Comparison of ENCODE assay signal across 17 cellular contexts in genomic region chr22:48389916-48390315, GRCh38.
DNase-seq lines count a peak whose midpoint lies in the region; ATAC-seq and TF ChIP-seq lines count a peak whose summit lies in the region.
"Had no signal": no experiment of that assay in that cellular context is flagged by ENCODE, and none has a peak within 500 bp of the region (broad histone marks: within the 10 kb centered on the region; RNA-seq: fewer than 3 reads in every experiment).

No MANE protein-coding gene starts in this region.

- no peaks in the 10 kb centered on the region for H3K79me2 ChIP-seq in hepatocyte

- H3K36me3 ChIP-seq in RWPE2 (ENCODE audit: low read depth), result no peaks in the 10 kb centered on the region
- H3K36me3 ChIP-seq in hepatocyte (replicated peaks; ENCODE audit: insufficient read depth, low read depth), result no peaks in the 10 kb centered on the region
- H3K36me3 ChIP-seq: BLaER1 treated with 17β-estradiol and CSF1 and Interleukin-3, amounts not matched to agents 10 nM and 100 nM; HAP-1 had no signal

- H3K27me3 Mint-ChIP-seq in osteocyte (ENCODE audit: unreplicated experiment), result peaks cover 8% of the 10 kb centered on the region
- H3K27me3 Mint-ChIP-seq: CD4-positive, CD25-positive, alpha-beta regulatory T cell had no signal

- no peak overlapping the region for H3K4me3 Mint-ChIP-seq in osteocyte (ENCODE audit: unreplicated experiment)
- H3K4me3 Mint-ChIP-seq: CD4-positive, CD25-positive, alpha-beta regulatory T cell had no signal

- H3K4me1 ChIP-seq in RWPE2 (ENCODE audit: insufficient read depth, poor library complexity, severe bottlenecking) (no peaks in the 10 kb centered on the region), hepatocyte (ENCODE audit: insufficient read depth) (no peaks in the 10 kb centered on the region)
- H3K4me1 ChIP-seq: HAP-1 had no signal

- ATAC-seq in RWPE2 (ENCODE audit: low read depth), result no peak
- no peak for ATAC-seq in HG02938 (IDR thresholded peaks at IDR 0.05; ENCODE audit: unreplicated experiment)
- ATAC-seq: K562 had no signal

- H3K36me3 Mint-ChIP-seq in osteocyte (ENCODE audit: unreplicated experiment), result no peaks in the 10 kb centered on the region
- H3K36me3 Mint-ChIP-seq: CD4-positive, CD25-positive, alpha-beta regulatory T cell had no signal

- H3K9me3 Mint-ChIP-seq in osteocyte (ENCODE audit: unreplicated experiment), result peaks cover 13% of the 10 kb centered on the region

- peaks cover 9% of the 10 kb centered on the region for H3K4me1 Mint-ChIP-seq in osteocyte (ENCODE audit: unreplicated experiment)
- H3K4me1 Mint-ChIP-seq: CD4-positive, CD25-positive, alpha-beta regulatory T cell had no signal

- H3K4me2 ChIP-seq in hepatocyte, result no peak overlapping the region
- H3K4me2 ChIP-seq: BLaER1 treated with 17β-estradiol and CSF1 and Interleukin-3, amounts not matched to agents 10 nM and 100 nM had no signal

- no peak overlapping the region for H3K27ac Mint-ChIP-seq in osteocyte (ENCODE audit: unreplicated experiment)
- H3K27ac Mint-ChIP-seq: CD4-positive, CD25-positive, alpha-beta regulatory T cell had no signal

- DNase-seq in RWPE2 (ENCODE audit: low spot score), result peak; percentile 22
- peak; percentile 28 for DNase-seq in hepatocyte (ENCODE audit: low spot score)
- peak; percentile 57 for DNase-seq in osteocyte (ENCODE audit: extremely low spot score, unreplicated experiment)
- DNase-seq in ureter (ENCODE audit: low spot score), result peak; percentile 15
- no peak for DNase-seq in DMS 273 (lab: John Stamatoyannopoulos, UW; ENCODE audit: unreplicated experiment)
- no peak for DNase-seq in epidermal melanocyte (ENCODE audit: insufficient read length, low spot score)
- DNase-seq: ACHN; Calu3; CD4-positive, CD25-positive, alpha-beta regulatory T cell; DMS153; DMS79 treated with DMSO at 0.1 percent for 48 hours; EL; GOT3 had no signal

- no peak overlapping the region for H2AFZ ChIP-seq in hepatocyte

- no peaks in the 10 kb centered on the region for H3K9me2 ChIP-seq in hepatocyte (replicated peaks; ENCODE audit: insufficient read depth)

- TF ChIP-seq CTCF in RWPE2 (IDR thresholded peaks at IDR 0.05; ENCODE audit: poor library complexity, severe bottlenecking) (no peak), hepatocyte (IDR thresholded peaks at IDR 0.05; ENCODE audit: poor library complexity) (no peak), osteocyte (IDR thresholded peaks at IDR 0.05) (no peak)

- H3K27ac ChIP-seq in RWPE2 (ENCODE audit: poor library complexity, severe bottlenecking) (no peak overlapping the region), hepatocyte (peak overlapping the region; percentile 51)
- H3K27ac ChIP-seq: BLaER1 treated with 17β-estradiol and CSF1 and Interleukin-3, amounts not matched to agents 10 nM and 100 nM had no signal

- H3K4me3 ChIP-seq in RWPE2 (ENCODE audit: severe bottlenecking), result no peak overlapping the region
- H3K4me3 ChIP-seq in hepatocyte, result no peak overlapping the region
- H3K4me3 ChIP-seq: BLaER1 treated with 17β-estradiol and CSF1 and Interleukin-3, amounts not matched to agents 10 nM and 100 nM; HAP-1; K562 had no signal

- no peaks in the 10 kb centered on the region for H4K20me1 ChIP-seq in hepatocyte (ENCODE audit: insufficient read depth, poor library complexity, severe bottlenecking)
- H4K20me1 ChIP-seq: BLaER1 treated with 17β-estradiol and CSF1 and Interleukin-3, amounts not matched to agents 10 nM and 100 nM had no signal

- 83% methylated on average over 8 of the region's 8 CpGs for WGBS in hepatocyte (ENCODE audit: low lambda C conversion rate, missing lambda C conversion rate)

- H3K9me3 ChIP-seq in RWPE2 (ENCODE audit: severe bottlenecking), result peaks cover 2% of the 10 kb centered on the region
- H3K9me3 ChIP-seq in hepatocyte (ENCODE audit: low read depth), result no peaks in the 10 kb centered on the region
- H3K9me3 ChIP-seq: HAP-1 had no signal

- H3K27me3 ChIP-seq in RWPE2 (ENCODE audit: insufficient read depth, poor library complexity, severe bottlenecking) (no peaks in the 10 kb centered on the region), hepatocyte (no peaks in the 10 kb centered on the region)
- H3K27me3 ChIP-seq: BLaER1 treated with 17β-estradiol and CSF1 and Interleukin-3, amounts not matched to agents 10 nM and 100 nM had no signal

Comparison
In these comparisons a context has a peak if more than half of its experiments do, and no peak if none do; other contexts are left out.
1. DNase-seq: peak in RWPE2 (single experiment), hepatocyte (single experiment), osteocyte (single experiment) and ureter (single experiment); none in DMS 273 (single experiment) and epidermal melanocyte (single experiment).